ENCODE assay signal across 14 cellular contexts in genomic region chr13:80011448-80012212, GRCh38.
DNase-seq lines count a peak whose midpoint lies in the region; ATAC-seq, FAIRE-seq and TF ChIP-seq lines count a peak whose summit lies in the region.
"Had no signal": no experiment of that assay in that cellular context is flagged by ENCODE, and none has a peak within 500 bp of the region (broad histone marks: within the 10 kb centered on the region; RNA-seq: fewer than 3 reads in every experiment).

No MANE protein-coding gene starts in this region.

- H3K4me1 ChIP-seq in stomach (peaks cover 8 to 29% (median 19%) of the 10 kb centered on the region in 4 donors), suprapubic skin (peaks cover 10% of the 10 kb centered on the region), tibial nerve (peaks cover 0 to 23% (median 12%) of the 10 kb centered on the region in 4 donors)

- TF ChIP-seq CTCF in dorsolateral prefrontal cortex (IDR thresholded peaks at IDR 0.05 in 54 of 56, conservative IDR thresholded peaks at IDR 0.05 in 2 of 56; ENCODE audit: low read depth in 1 of 56, partially characterized antibody in 56 of 56) (no peak), stomach (IDR thresholded peaks at IDR 0.05) (no peak), suprapubic skin (IDR thresholded peaks at IDR 0.05) (no peak), tibial nerve (IDR thresholded peaks at IDR 0.05) (no peak)

- H3K4me3 ChIP-seq in dorsolateral prefrontal cortex (peak overlapping the region in 50 of 59 donors; percentile 2 to 60 (median 38)), stomach (no peak overlapping the region), suprapubic skin (no peak overlapping the region), tibial nerve (no peak overlapping the region)

- no peak for FAIRE-seq in RCC 7860 (lab: Jason Lieb, UNC)
- FAIRE-seq: G401.6, HTR-8/SVneo had no signal

- no peak overlapping the region for H3K4me3 Mint-ChIP-seq in activated CD8-positive, alpha-beta T cell treated with anti-CD3 and anti-CD28 coated beads, Interleukin-2, amount 10 ng/mL, durations not matched to agents 7 days and 5 days
- H3K4me3 Mint-ChIP-seq: activated CD4-positive, alpha-beta memory T cell treated with anti-CD3 and anti-CD28 coated beads, Interleukin-2, amount 10 ng/mL, durations not matched to agents 7 days and 5 days had no signal

- POLR2A ChIA-PET in activated CD8-positive, alpha-beta T cell treated with anti-CD3 and anti-CD28 coated beads, Interleukin-2, amount 10 ng/mL, durations not matched to agents 7 days and 5 days (lab: Charles Lee), result interaction anchor here (0.6 kb wide), 1 partner anchor 423 kb away, joined by 4 read pairs; no protein-coding TSS in a partner anchor

- H3K27ac ChIP-seq in dorsolateral prefrontal cortex (peak overlapping the region in 57 of 59 donors; percentile 19 to 92 (median 85)), stomach (peak overlapping the region in 1 of 5 donors; percentile 6), suprapubic skin (no peak overlapping the region), tibial nerve (peak overlapping the region in 1 of 4 donors; percentile 36)

- ATAC-seq in activated CD8-positive, alpha-beta T cell treated with anti-CD3 and anti-CD28 coated beads, Interleukin-2, amount 10 ng/mL, durations not matched to agents 7 days and 5 days, result no peak
- ATAC-seq in GM21529 (IDR thresholded peaks at IDR 0.05; ENCODE audit: unreplicated experiment), result no peak

- H3K4me1 Mint-ChIP-seq in activated CD8-positive, alpha-beta T cell treated with anti-CD3 and anti-CD28 coated beads, Interleukin-2, amount 10 ng/mL, durations not matched to agents 7 days and 5 days (ENCODE audit: low read depth), result no peaks in the 10 kb centered on the region
- H3K4me1 Mint-ChIP-seq: activated CD4-positive, alpha-beta memory T cell treated with anti-CD3 and anti-CD28 coated beads, Interleukin-2, amount 10 ng/mL, durations not matched to agents 7 days and 5 days had no signal

- no peak overlapping the region for H3K27ac Mint-ChIP-seq in activated CD8-positive, alpha-beta T cell treated with anti-CD3 and anti-CD28 coated beads, Interleukin-2, amount 10 ng/mL, durations not matched to agents 7 days and 5 days
- H3K27ac Mint-ChIP-seq: activated CD4-positive, alpha-beta memory T cell treated with anti-CD3 and anti-CD28 coated beads, Interleukin-2, amount 10 ng/mL, durations not matched to agents 7 days and 5 days had no signal

- WGBS in stomach, 5 donors, result 29 to 40% (median 30%) methylated on average over 5 of the region's 5 CpGs
- WGBS in suprapubic skin, result 35% methylated on average over 5 of the region's 5 CpGs
- 32 to 35% methylated on average over 5 of the region's 5 CpGs for WGBS in tibial nerve, 2 donors

- CTCF ChIA-PET in activated CD8-positive, alpha-beta T cell treated with anti-CD3 and anti-CD28 coated beads, Interleukin-2, amount 10 ng/mL, durations not matched to agents 7 days and 5 days (lab: Charles Lee), result no interaction called here

- H3K9me3 Mint-ChIP-seq in activated CD8-positive, alpha-beta T cell treated with anti-CD3 and anti-CD28 coated beads, Interleukin-2, amount 10 ng/mL, durations not matched to agents 7 days and 5 days (ENCODE audit: insufficient read depth), result no peaks in the 10 kb centered on the region
- H3K9me3 Mint-ChIP-seq: activated CD4-positive, alpha-beta memory T cell treated with anti-CD3 and anti-CD28 coated beads, Interleukin-2, amount 10 ng/mL, durations not matched to agents 7 days and 5 days had no signal

- DNase-seq in RCC 7860 (ENCODE audit: low spot score) (peak; percentile 4), dorsolateral prefrontal cortex (peak in 4 of 10 donors; percentile 20 to 74 (median 33)), medulla oblongata (ENCODE audit: extremely low spot score) (peak; percentile 51), stomach (peak; percentile 51), suprapubic skin (ENCODE audit: low spot score in 2 of 2) (no peak), tibial nerve (ENCODE audit: low spot score in 2 of 2) (no peak)
- DNase-seq in activated CD8-positive, alpha-beta T cell treated with anti-CD3 and anti-CD28 coated beads, Interleukin-2, amount 10 ng/mL, durations not matched to agents 7 days and 5 days, result no peak
- DNase-seq: activated CD4-positive, alpha-beta memory T cell treated with anti-CD3 and anti-CD28 coated beads, Interleukin-2, amount 10 ng/mL, durations not matched to agents 7 days and 5 days; activated gamma-delta T cell treated with Interleukin-2 at 50 U/mL for 16 hours; MV-4-11; RPMI8226 had no signal

- intact Hi-C loops in dorsolateral prefrontal cortex (cut with DNase I) (loop anchor here (2.0 to 10.0 kb wide), 5 partner anchors 73 to 333 kb away; partner anchors contain the start of gene SPRY2 (in 1 of the 2)), stomach (cut with DNase I; ENCODE audit: low total_unique reads) (no loop called here)

- no peaks in the 10 kb centered on the region for H3K27me3 Mint-ChIP-seq in activated CD8-positive, alpha-beta T cell treated with anti-CD3 and anti-CD28 coated beads, Interleukin-2, amount 10 ng/mL, durations not matched to agents 7 days and 5 days (ENCODE audit: low read depth)
- H3K27me3 Mint-ChIP-seq: activated CD4-positive, alpha-beta memory T cell treated with anti-CD3 and anti-CD28 coated beads, Interleukin-2, amount 10 ng/mL, durations not matched to agents 7 days and 5 days had no signal

- TF ChIP-seq POLR2A in stomach (IDR thresholded peaks at IDR 0.05) (no peak), suprapubic skin (IDR thresholded peaks at IDR 0.05) (no peak), tibial nerve (IDR thresholded peaks at IDR 0.05) (no peak)

- TF ChIP-seq EP300 in stomach (IDR thresholded peaks at IDR 0.05) (no peak), suprapubic skin (IDR thresholded peaks at IDR 0.05) (no peak), tibial nerve (IDR thresholded peaks at IDR 0.05) (no peak)

- H3K36me3 ChIP-seq in stomach, result no peaks in the 10 kb centered on the region
- no peaks in the 10 kb centered on the region for H3K36me3 ChIP-seq in suprapubic skin
- H3K36me3 ChIP-seq in tibial nerve, result no peaks in the 10 kb centered on the region

- no peaks in the 10 kb centered on the region for H3K36me3 Mint-ChIP-seq in activated CD8-positive, alpha-beta T cell treated with anti-CD3 and anti-CD28 coated beads, Interleukin-2, amount 10 ng/mL, durations not matched to agents 7 days and 5 days (ENCODE audit: low read depth)

- no peaks in the 10 kb centered on the region for H3K9me3 ChIP-seq in stomach
- H3K9me3 ChIP-seq in suprapubic skin, result no peaks in the 10 kb centered on the region
- no peaks in the 10 kb centered on the region for H3K9me3 ChIP-seq in tibial nerve

- H3K27me3 ChIP-seq in dorsolateral prefrontal cortex (no peaks in the 10 kb centered on the region), stomach (no peaks in the 10 kb centered on the region), suprapubic skin (no peaks in the 10 kb centered on the region), tibial nerve (no peaks in the 10 kb centered on the region)

Comparison
In these comparisons a context has a peak if more than half of its experiments do, and no peak if none do; other contexts are left out.
1. DNase-seq: peak in RCC 7860 (single experiment), medulla oblongata (single experiment) and stomach (single experiment); none in activated CD8-positive, alpha-beta T cell treated with anti-CD3 and anti-CD28 coated beads, Interleukin-2, amount 10 ng/mL, durations not matched to agents 7 days and 5 days (single experiment), suprapubic skin (0 of 2) and tibial nerve (0 of 2).
2. H3K4me3 ChIP-seq: peak in dorsolateral prefrontal cortex (50 of 59); none in stomach (0 of 4), suprapubic skin (single experiment) and tibial nerve (0 of 4).